8 cellular contexts compared by ENCODE assay signal in the genomic region with DNA sequence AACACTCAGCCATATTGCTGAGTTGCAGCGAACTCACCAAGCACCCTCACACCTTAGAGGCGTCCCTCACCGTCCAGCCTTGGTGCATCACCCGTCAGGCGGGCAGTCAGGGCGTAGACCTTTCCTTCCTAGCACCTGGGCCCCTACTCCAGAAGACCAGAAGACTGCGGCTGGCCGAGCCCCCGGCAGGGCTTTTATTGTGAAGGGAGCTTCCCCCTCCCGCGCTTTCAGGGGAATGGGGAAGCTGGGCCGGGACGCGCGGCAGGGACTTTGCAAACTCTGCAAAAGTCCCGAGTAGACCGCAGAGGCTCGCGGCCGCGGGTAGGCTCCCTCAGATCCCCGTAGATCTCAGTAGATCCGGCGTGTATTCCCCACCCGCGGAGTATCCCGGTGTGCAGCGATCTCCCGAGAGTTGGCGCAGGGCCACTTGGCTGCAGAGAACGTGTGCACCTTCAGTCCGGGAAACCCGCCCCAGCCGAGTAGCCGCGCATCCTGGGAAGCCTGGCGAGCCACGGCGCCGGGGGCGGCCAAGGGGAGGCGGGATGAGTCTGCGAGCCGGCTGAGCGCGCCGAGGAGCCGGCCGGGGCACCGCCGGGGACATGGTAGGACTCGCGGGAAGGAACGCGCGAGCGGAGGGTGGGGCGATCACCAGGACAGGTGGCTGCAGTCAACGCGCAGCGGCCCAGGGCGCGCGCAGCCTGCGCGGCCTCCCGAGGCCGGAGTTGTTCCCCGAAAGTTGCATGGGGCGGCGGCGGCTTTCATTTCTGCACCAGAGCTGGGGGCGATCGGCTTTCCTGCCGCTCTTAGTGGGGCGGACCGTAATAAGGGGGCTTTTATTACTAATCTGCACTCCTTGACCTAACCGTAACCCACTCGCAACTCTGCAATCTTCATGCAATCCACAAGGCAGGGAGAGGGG. TPM values are rescaled to one million over a fixed set of nuclear protein-coding genes. Genes with fewer than 3 reads are reported as not detected.
DNase-seq lines count a peak whose midpoint lies in the region; ATAC-seq, FAIRE-seq and TF ChIP-seq lines count a peak whose summit lies in the region.

Gene GASK1A (plus strand): TSS at position 268 of the 919 bp plus-strand sequence. CDS start 332 bp downstream, at position 600.

- H3K9ac ChIP-seq in Karpas-422 (ENCODE audit: low read length), result peak within 1 kb of the TSS; percentile 80

- WGBS in pancreas, 2 donors, result 2 to 3% methylated on average over 78 to 79 of the region's 79 CpGs

- peaks cover 21% of the 10 kb centered on the region for H3K27me3 ChIP-seq in CD4-positive, alpha-beta memory T cell (ENCODE audit: insufficient read depth, low read length)
- no peaks in the 10 kb centered on the region for H3K27me3 ChIP-seq in Karpas-422 (ENCODE audit: low read length)
- H3K27me3 ChIP-seq in pancreas, result no peaks in the 10 kb centered on the region

- peak within 1 kb of the TSS in 1 of 2 donors; percentile 31 for H3K4me3 ChIP-seq in CD4-positive, alpha-beta memory T cell (ENCODE audit: low read length in 2 of 2)
- H3K4me3 ChIP-seq in Karpas-422 (ENCODE audit: low read length), result peak within 1 kb of the TSS; percentile 76
- H3K4me3 ChIP-seq in pancreas, result peak within 1 kb of the TSS; percentile 34 to 55 (median 46)

- peak; percentile 54 to 66 for ATAC-seq in activated T-cell treated with anti-CD3 and anti-CD28 coated beads, Interleukin-2, amount 50 U/mL, for 72 hours (replicated peaks in 1 of 2)
- ATAC-seq in left cardiac atrium, result peak; percentile 82
- ATAC-seq in pancreas, result peak; percentile 77 to 89 (median 86)
- no peak for ATAC-seq in HG03175 (IDR thresholded peaks at IDR 0.05; ENCODE audit: unreplicated experiment)
- ATAC-seq in GM18511 (IDR thresholded peaks at IDR 0.05; ENCODE audit: unreplicated experiment), result no peak

- H3K9me3 Mint-ChIP-seq in CD4-positive, alpha-beta memory T cell, result peaks cover 0 to 21% (median 14%) of the 10 kb centered on the region in 8 donors
- peaks cover 4 to 9% of the 10 kb centered on the region in 2 donors for H3K9me3 Mint-ChIP-seq in activated T-cell treated with anti-CD3 and anti-CD28 coated beads, Interleukin-2, amount 50 U/mL, for 72 hours

- H3K36me3 Mint-ChIP-seq in CD4-positive, alpha-beta memory T cell, result peaks cover 2 to 7% of the 10 kb centered on the region in 2 donors
- peaks cover 5 to 11% of the 10 kb centered on the region in 2 donors for H3K36me3 Mint-ChIP-seq in activated T-cell treated with anti-CD3 and anti-CD28 coated beads, Interleukin-2, amount 50 U/mL, for 72 hours (ENCODE audit: insufficient read depth in 2 of 2)

- H3K36me3 ChIP-seq in CD4-positive, alpha-beta memory T cell (ENCODE audit: insufficient read depth, low read length), result no peaks in the 10 kb centered on the region
- H3K36me3 ChIP-seq in Karpas-422 (ENCODE audit: insufficient read depth, low read length), result no peaks in the 10 kb centered on the region; the same call in 1 of the 2 replicates
- H3K36me3 ChIP-seq in pancreas, result no peaks in the 10 kb centered on the region

- POLR2A ChIA-PET in CD4-positive, alpha-beta memory T cell (lab: Charles Lee; ENCODE audit: partially characterized antibody), result no interaction called here

- H3K27me3 Mint-ChIP-seq in CD4-positive, alpha-beta memory T cell, result peaks cover 24 to 32% of the 10 kb centered on the region in 2 donors
- peaks cover 39% of the 10 kb centered on the region for H3K27me3 Mint-ChIP-seq in activated T-cell treated with anti-CD3 and anti-CD28 coated beads, Interleukin-2, amount 50 U/mL, for 72 hours (ENCODE audit: low read depth)

- H3K4me3 Mint-ChIP-seq in CD4-positive, alpha-beta memory T cell, result peak within 1 kb of the TSS; percentile 67 to 83 (median 78)
- peak within 1 kb of the TSS; percentile 73 to 77 for H3K4me3 Mint-ChIP-seq in activated T-cell treated with anti-CD3 and anti-CD28 coated beads, Interleukin-2, amount 50 U/mL, for 72 hours

- peak within 1 kb of the TSS; percentile 99 for H3K4me2 ChIP-seq in Karpas-422 (ENCODE audit: low read depth, low read length, poor library complexity, severe bottlenecking)

- no peak within 1 kb of the TSS for H3K27ac ChIP-seq in CD4-positive, alpha-beta memory T cell (ENCODE audit: low read depth, low read length)
- no peak within 1 kb of the TSS for H3K27ac ChIP-seq in Karpas-422 (ENCODE audit: low read length)
- no peak within 1 kb of the TSS for H3K27ac ChIP-seq in pancreas

- no peaks in the 10 kb centered on the region for H3K79me2 ChIP-seq in Karpas-422 (ENCODE audit: low read length)

- peaks cover 0 to under 1% of the 10 kb centered on the region in 2 donors for H3K9me3 ChIP-seq in CD4-positive, alpha-beta memory T cell (ENCODE audit: control insufficient read depth in 1 of 2, low read length in 2 of 2)
- peaks cover 3% of the 10 kb centered on the region; the same call in 1 of the 2 replicates for H3K9me3 ChIP-seq in Karpas-422 (ENCODE audit: low read length)
- no peaks in the 10 kb centered on the region for H3K9me3 ChIP-seq in pancreas

- CTCF ChIA-PET in CD4-positive, alpha-beta memory T cell (lab: Charles Lee; ENCODE audit: partially characterized antibody), result interaction anchor here (1.4 kb wide), 1 partner anchor 92 kb away, joined by 3 read pairs; no protein-coding TSS in a partner anchor

- intact Hi-C loops in CD4-positive, alpha-beta memory T cell (cut with micrococcal nuclease), result no loop called here
- intact Hi-C loops in left cardiac atrium (cut with DNase I) (no loop called here), pancreas (cut with DNase I) (no loop called here)

- H3K4me1 ChIP-seq in CD4-positive, alpha-beta memory T cell (ENCODE audit: insufficient read depth, low read length), result peaks cover 6% of the 10 kb centered on the region
- H3K4me1 ChIP-seq in Karpas-422 (ENCODE audit: low read length), result peaks cover 32% of the 10 kb centered on the region
- H3K4me1 ChIP-seq in pancreas, result no peaks in the 10 kb centered on the region

- H3K27ac Mint-ChIP-seq in CD4-positive, alpha-beta memory T cell, result no peak within 1 kb of the TSS
- no peak within 1 kb of the TSS for H3K27ac Mint-ChIP-seq in activated T-cell treated with anti-CD3 and anti-CD28 coated beads, Interleukin-2, amount 50 U/mL, for 72 hours

- DNase-seq in CD4-positive, alpha-beta memory T cell, result peak in 2 of 5 donors; percentile 4 to 13
- DNase-seq in Karpas-422 (peak; percentile 79), left cardiac atrium (peak; percentile 61), pancreas (peak; percentile 41 to 81 (median 55)), SW 1271 (lab: John Stamatoyannopoulos, UW) (no peak)
- peak; percentile 18 to 22 for DNase-seq in activated T-cell treated with anti-CD3 and anti-CD28 coated beads, Interleukin-2, amount 50 U/mL, for 72 hours

- no peak for TF ChIP-seq CTCF in pancreas (IDR thresholded peaks at IDR 0.05)

- FAIRE-seq in pancreas (lab: Jason Lieb, UNC), result no peak

- H3K9me2 ChIP-seq in Karpas-422 (replicated peaks; ENCODE audit: insufficient read depth, low read length), result no peaks in the 10 kb centered on the region

- peak within 1 kb of the TSS; percentile 88 for H2AFZ ChIP-seq in Karpas-422 (ENCODE audit: low read length)

- no peaks in the 10 kb centered on the region for H4K20me1 ChIP-seq in Karpas-422 (ENCODE audit: insufficient read depth, low read depth, low read length)

- H3K4me1 Mint-ChIP-seq in CD4-positive, alpha-beta memory T cell, result peaks cover 5 to 11% (median 6%) of the 10 kb centered on the region in 4 donors
- H3K4me1 Mint-ChIP-seq in activated T-cell treated with anti-CD3 and anti-CD28 coated beads, Interleukin-2, amount 50 U/mL, for 72 hours (ENCODE audit: low read depth), result peaks cover 8% of the 10 kb centered on the region

RNA-seq across cellular contexts. Expression of gene GASK1A, which starts in this region (rescaled TPM):
- total RNA-seq in CD4-positive, alpha-beta memory T cell, result not detected
- not detected for polyA plus RNA-seq in CD4-positive, alpha-beta memory T cell
- 6.4 and 8.1 TPM in 2 replicates for total RNA-seq in Karpas-422 (2014; rRNA removed; shearing (Covaris generic); ENCODE audit: low replicate concordance)
- under 1 TPM in 1 of 2 donors, not detected in 1; 0.12 TPM for total RNA-seq in activated T-cell treated with anti-CD3 and anti-CD28 coated beads, Interleukin-2, amount 50 U/mL, for 72 hours
- total RNA-seq in left cardiac atrium (1 to 10 TPM; 2.6 to 4.0 TPM), pancreas (1 to 10 TPM; 1.2 to 5.8 (median 2.2) TPM)
- polyA plus RNA-seq in pancreas, result 1 to 10 TPM; 1.5 to 1.7 TPM

Comparison
In these comparisons a context has a peak if more than half of its experiments do, and no peak if none do; other contexts are left out.
1. Peak in DNase-seq and ATAC-seq in activated T-cell treated with anti-CD3 and anti-CD28 coated beads, Interleukin-2, amount 50 U/mL, for 72 hours; RNA of the gene not detected or under 1 TPM.
2. DNase-seq: peak in Karpas-422 (single experiment), left cardiac atrium (single experiment) and pancreas (6 of 6); none in SW 1271 (0 of 2).
3. ATAC-seq: peak in left cardiac atrium (2 of 2) and pancreas (4 of 4); none in HG03175 (single experiment) and GM18511 (single experiment).